Comparison of ENCODE assay signal across 22 cellular contexts in genomic region chr14:69798339-69798735, GRCh38. TPM values are rescaled to one million over a fixed set of nuclear protein-coding genes. Genes with fewer than 3 reads are reported as not detected.
"Had no signal": no experiment of that assay in that cellular context is flagged by ENCODE, and none has a peak within 500 bp of the region (broad histone marks: within the 10 kb centered on the region; RNA-seq: fewer than 3 reads in every experiment).

No MANE protein-coding gene starts in this region.

- DNase-seq: KBM-7, NCI-H1092, NCI-H1105 treated with DMSO at 0.1 percent for 48 hours, NCI-H1417 treated with DMSO at 0.1 percent for 48 hours, NCI-H146, NCI-H1694 treated with DMSO at 0.1 percent for 48 hours, NCI-H1930, NCI-H2081, NCI-H2107, NCI-H2227 treated with DMSO at 0.1 percent for 48 hours, NCI-H524, NCI-H526 treated with DMSO at 0.1 percent for 48 hours, NCI-H748 treated with DMSO at 0.1 percent for 48 hours, SHP77, SK-N-SH had no signal

- ATAC-seq: Panc1 had no signal

- H3K9me3 ChIP-seq: SK-N-SH had no signal

- H3K9ac ChIP-seq: SK-N-SH had no signal

- H3K4me2 ChIP-seq: SK-N-SH had no signal

- H3K27ac ChIP-seq: HL-60, RWPE1 had no signal

RNA-seq across cellular contexts. Expression of gene SLC10A1, which starts 1.3 kb away (rescaled TPM):
- total RNA-seq: LHCN-M2, MCF 10A, NCI-H460, SK-MEL-5 had no signal
- polyA plus RNA-seq: SK-N-SH had no signal
